ENCODE assay signal across 18 cellular contexts in the genomic region with DNA sequence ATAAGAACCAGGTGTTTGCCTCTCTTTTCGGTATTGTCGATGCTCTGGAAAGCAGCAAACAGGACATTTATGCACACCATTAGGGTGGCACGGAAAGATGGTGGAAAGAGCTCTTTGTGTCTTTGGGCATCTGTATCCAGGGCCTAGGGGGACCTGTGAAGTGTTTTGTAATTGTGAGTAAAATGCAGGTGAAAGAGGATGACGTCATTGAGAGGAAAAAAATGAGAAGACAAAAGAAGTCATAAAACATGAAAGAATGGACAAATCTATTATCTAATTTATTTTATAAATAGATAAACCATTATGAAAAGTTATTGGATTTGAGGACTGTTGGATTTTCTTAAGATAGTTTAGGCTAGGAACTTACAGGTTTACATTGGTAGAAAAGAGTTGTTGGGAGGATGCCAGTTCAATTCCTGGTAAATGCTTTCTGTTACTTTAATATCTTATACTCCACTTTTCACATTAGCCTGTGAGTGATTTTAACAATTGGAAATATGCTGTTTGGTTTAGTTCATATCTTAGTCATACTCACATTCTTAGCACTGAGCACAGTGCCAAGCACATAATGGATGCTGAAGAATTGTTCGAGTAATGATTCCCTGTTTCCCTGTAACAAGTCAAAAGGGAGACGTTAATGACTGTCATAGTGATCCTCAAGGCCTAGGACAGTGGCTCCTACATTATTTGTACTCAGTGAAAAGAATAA.
DNase-seq lines count a peak whose midpoint lies in the region; ATAC-seq and TF ChIP-seq lines count a peak whose summit lies in the region.
"Had no signal": no experiment of that assay in that cellular context is flagged by ENCODE, and none has a peak within 500 bp of the region (broad histone marks: within the 10 kb centered on the region; RNA-seq: fewer than 3 reads in every experiment).

No MANE protein-coding gene starts in this region.

- peaks cover 0 to 12% (median 5%) of the 10 kb centered on the region in 11 experiments; a peak in 9 of 22 replicates for H3K9me3 ChIP-seq in BLaER1 treated with 17β-estradiol and CSF1 and Interleukin-3, amounts not matched to agents 10 nM and 100 nM (replicated peaks in 1 of 11)
- no peaks in the 10 kb centered on the region for H3K9me3 ChIP-seq in neutrophil
- H3K9me3 ChIP-seq: heart left ventricle, lower lobe of right lung, testis had no signal

- TF ChIP-seq CTCF in neutrophil (IDR thresholded peaks at IDR 0.05), result no peak

- peak overlapping the region in 8 of 11 experiments; percentile 18 to 61 (median 37); a peak in 13 of 22 replicates for H3K4me2 ChIP-seq in BLaER1 treated with 17β-estradiol and CSF1 and Interleukin-3, amounts not matched to agents 10 nM and 100 nM
- H3K4me2 ChIP-seq: GM23338 had no signal

- no peak for ATAC-seq in GM19463 (IDR thresholded peaks at IDR 0.05; ENCODE audit: unreplicated experiment)
- ATAC-seq: GM23338, heart left ventricle, lower lobe of right lung, T-cell had no signal

- H3K4me1 ChIP-seq in BLaER1 treated with 17β-estradiol and CSF1 and Interleukin-3, amounts not matched to agents 10 nM and 100 nM, result peaks cover 0 to 12% (median 8%) of the 10 kb centered on the region in 10 experiments; a peak in 15 of 20 replicates
- H3K4me1 ChIP-seq in neutrophil (ENCODE audit: control insufficient read depth in 1 of 2, insufficient read depth in 1 of 2, low read depth in 1 of 2, low read length in 1 of 2), result peaks cover 16 to 38% of the 10 kb centered on the region in 2 experiments
- H3K4me1 ChIP-seq: lower lobe of right lung, parathyroid adenoma had no signal

- H3K4me3 ChIP-seq in BLaER1 treated with 17β-estradiol and CSF1 and Interleukin-3, amounts not matched to agents 10 nM and 100 nM, result no peak overlapping the region
- no peak overlapping the region for H3K4me3 ChIP-seq in neutrophil (ENCODE audit: low read depth in 1 of 2, low read length in 1 of 2)
- H3K4me3 ChIP-seq: GM23338, heart left ventricle, lower lobe of right lung, testis had no signal

- no peaks in the 10 kb centered on the region for H3K27me3 ChIP-seq in BLaER1 treated with 17β-estradiol and CSF1 and Interleukin-3, amounts not matched to agents 10 nM and 100 nM
- no peaks in the 10 kb centered on the region for H3K27me3 ChIP-seq in neutrophil
- H3K27me3 ChIP-seq: heart left ventricle, testis had no signal

- peaks cover 28 to 57% (median 36%) of the 10 kb centered on the region in 11 experiments for H3K36me3 ChIP-seq in BLaER1 treated with 17β-estradiol and CSF1 and Interleukin-3, amounts not matched to agents 10 nM and 100 nM
- no peaks in the 10 kb centered on the region for H3K36me3 ChIP-seq in neutrophil

- peak overlapping the region in 1 of 11 experiments; percentile 23; a peak in 1 of 22 replicates for H3K27ac ChIP-seq in BLaER1 treated with 17β-estradiol and CSF1 and Interleukin-3, amounts not matched to agents 10 nM and 100 nM
- peak overlapping the region; percentile 47 for H3K27ac ChIP-seq in neutrophil
- H3K27ac ChIP-seq: heart left ventricle, lower lobe of right lung, parathyroid adenoma, testis had no signal

- no peak overlapping the region for H3K9ac ChIP-seq in BLaER1 treated with 17β-estradiol and CSF1 and Interleukin-3, amounts not matched to agents 10 nM and 100 nM
- H3K9ac ChIP-seq: parathyroid adenoma had no signal

- 0 out of 22 replicates have a peak, but pooled peaks cover 0 to 6% (median 0%) of the 10 kb centered on the region in 11 experiments for H4K20me1 ChIP-seq in BLaER1 treated with 17β-estradiol and CSF1 and Interleukin-3, amounts not matched to agents 10 nM and 100 nM

- DNase-seq in LHCN-M2 (ENCODE audit: low read depth) (peak; percentile 55), dermis blood vessel endothelial cell (peak; percentile 57), NCI-H2171 (lab: John Stamatoyannopoulos, UW) (no peak), NCI-H510A treated with DMSO at 0.1 percent for 48 hours (lab: John Stamatoyannopoulos, UW) (no peak), SHP77 (lab: John Stamatoyannopoulos, UW) (no peak)
- DNase-seq: activated CD4-positive, alpha-beta T cell treated with anti-CD3 and anti-CD28 coated beads, Interleukin-2, amount 50 U/mL, for 1 hour; activated naive CD4-positive, alpha-beta T cell treated with Interleukin-2 at 50 U/mL for 16 hours; heart left ventricle; lower lobe of right lung; MM.1S; NCI-H1694 treated with DMSO at 0.1 percent for 48 hours; T-cell; testis had no signal

Comparison
In these comparisons a context has a peak if more than half of its experiments do, and no peak if none do; other contexts are left out.
1. DNase-seq: peak in LHCN-M2 (single experiment) and dermis blood vessel endothelial cell (single experiment); none in NCI-H2171 (single experiment), NCI-H510A treated with DMSO at 0.1 percent for 48 hours (single experiment) and SHP77 (0 of 2).